ENCODE assay signal across 29 cellular contexts in the genomic region with DNA sequence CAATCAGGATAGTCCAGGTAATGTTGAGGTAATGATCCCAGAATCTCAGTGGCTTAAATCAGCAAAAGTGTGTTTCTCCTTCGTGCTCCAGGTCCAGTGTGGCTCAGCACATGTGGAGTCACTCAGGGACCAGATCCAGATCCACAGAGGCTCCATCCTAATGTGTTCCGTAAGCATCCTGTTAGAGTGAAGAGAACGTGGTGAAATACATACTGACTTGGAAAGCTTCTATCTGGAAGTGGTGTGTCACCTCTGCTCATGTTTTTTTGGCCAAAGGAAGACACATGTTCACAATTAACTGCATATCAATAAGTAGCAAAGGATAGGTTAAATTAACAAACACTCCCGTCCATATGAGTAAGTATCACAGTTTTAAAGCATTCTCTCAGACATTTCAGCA. TPM values are rescaled to one million over a fixed set of nuclear protein-coding genes. Genes with fewer than 3 reads are reported as not detected.
DNase-seq lines count a peak whose midpoint lies in the region; ATAC-seq and TF ChIP-seq lines count a peak whose summit lies in the region.
"Had no signal": no experiment of that assay in that cellular context is flagged by ENCODE, and none has a peak within 500 bp of the region (broad histone marks: within the 10 kb centered on the region; RNA-seq: fewer than 3 reads in every experiment).

No MANE protein-coding gene starts in this region.

- H3K4me3 ChIP-seq in AG04450 (ENCODE audit: low read depth, low read length) (no peak overlapping the region), Panc1 (ENCODE audit: low read depth in 2 of 2, low read length in 2 of 2) (no peak overlapping the region), fibroblast of the aortic adventitia (ENCODE audit: low read depth, low read length) (no peak overlapping the region)
- H3K4me3 ChIP-seq: BLaER1, GM23338, tibial artery, vagina had no signal

- H3K27me3 Mint-ChIP-seq in naive thymus-derived CD8-positive, alpha-beta T cell, result peaks cover 0 to 5% (median 1%) of the 10 kb centered on the region in 5 donors
- H3K27me3 Mint-ChIP-seq: central memory CD8-positive, alpha-beta T cell had no signal

- H3K4me1 Mint-ChIP-seq in naive thymus-derived CD8-positive, alpha-beta T cell, result peaks cover 0 to 2% (median 0%) of the 10 kb centered on the region in 4 donors
- H3K4me1 Mint-ChIP-seq: central memory CD8-positive, alpha-beta T cell had no signal

- no peak for ATAC-seq in Panc1
- ATAC-seq in naive thymus-derived CD8-positive, alpha-beta T cell, result no peak
- ATAC-seq: GM23338, PC-3, SK-N-SH treated with all-trans-retinoic acid at 6 μM for 48 hours had no signal

- no peaks in the 10 kb centered on the region for H3K36me3 ChIP-seq in Panc1 (ENCODE audit: control insufficient read depth, insufficient read depth, low read length)
- H3K36me3 ChIP-seq: BLaER1, tibial artery, vagina had no signal

- DNase-seq in AG04450 (ENCODE audit: low read depth, low spot score) (peak; percentile 21), GM03348 (ENCODE audit: low spot score) (peak; percentile 52), Panc1 (ENCODE audit: low read depth, low spot score) (no peak), fibroblast of the aortic adventitia (ENCODE audit: low read depth) (peak; percentile 74), NOMO-1 treated with dmso at 0.1 percent for 144 hours (lab: John Stamatoyannopoulos, UW; ENCODE audit: unreplicated experiment) (no peak), cerebellar cortex (ENCODE audit: low spot score) (no peak)
- no peak for DNase-seq in activated effector memory CD4-positive, alpha-beta T cell treated with Interleukin-2 at 50 U/mL for 16 hours
- no peak for DNase-seq in naive thymus-derived CD8-positive, alpha-beta T cell
- DNase-seq: activated CD4-positive, alpha-beta T cell treated with anti-CD3 and anti-CD28 coated beads, Interleukin-2, amount 50 U/mL, for 1 hour; activated CD4-positive, CD25-positive, alpha-beta regulatory T cell; activated gamma-delta T cell; activated T-cell treated with anti-CD3 and anti-CD28 coated beads, Interleukin-2, amount 50 U/mL, for 1 hour; MM.1S; NCI-H1417; NCI-H2029 treated with DMSO at 0.1 percent for 48 hours; NCI-H526; PC-3; Right ventricle myocardium superior; stimulated activated CD4-positive, alpha-beta T cell treated with anti-CD3 and anti-CD28 coated beads, Interleukin-12 subunit alpha, Interleukin-12 subunit beta, amount 100 ng/mL, for 4 hours; stimulated activated CD4-positive, alpha-beta T cell treated with anti-CD3 and anti-CD28 coated beads, Interleukin-2, amount 100 ng/mL, for 48 hours; tibial artery had no signal

- in situ Hi-C loops in Panc1 (cut with HindIII; ENCODE audit: low pct_unique_long_range_greater_than_20kb, low sequenced_read_pairs), result no loop called here

- H3K27ac Mint-ChIP-seq in naive thymus-derived CD8-positive, alpha-beta T cell, result no peak overlapping the region
- H3K27ac Mint-ChIP-seq: GM23338; mesothelial cell of epicardium; progenitor cell of endocrine pancreas; T-helper 1 cell treated with Interleukin-12 subunit alpha and Interleukin-12 subunit beta and Interleukin-4 antibody, amounts not matched to agents 30 μg/mL and 1 μg/mL, for 36 hours had no signal

- BruUV-seq in Panc1 (replicated peaks; lab: Mats Ljungman, UMichigan), result no TSS peak

- H3K9me3 Mint-ChIP-seq in naive thymus-derived CD8-positive, alpha-beta T cell, result no peaks in the 10 kb centered on the region
- H3K9me3 Mint-ChIP-seq: central memory CD8-positive, alpha-beta T cell; GM23338; mesothelial cell of epicardium; T-helper 1 cell treated with Interleukin-12 subunit alpha and Interleukin-12 subunit beta and Interleukin-4 antibody, amounts not matched to agents 30 μg/mL and 1 μg/mL, for 36 hours had no signal

- no peaks in the 10 kb centered on the region for H3K36me3 Mint-ChIP-seq in naive thymus-derived CD8-positive, alpha-beta T cell
- H3K36me3 Mint-ChIP-seq: mesothelial cell of epicardium had no signal

- H3K27ac ChIP-seq in AG04450 (ENCODE audit: low read depth, low read length), result no peak overlapping the region
- H3K27ac ChIP-seq in Panc1 (ENCODE audit: low read length), result peak overlapping the region; percentile 51; the same call in 1 of the 2 replicates
- H3K27ac ChIP-seq: BLaER1, tibial artery had no signal

- TF ChIP-seq CTCF in AG04450 (IDR thresholded peaks at IDR 0.05; ENCODE audit: low read depth, low read length) (no peak), Panc1 (IDR thresholded peaks at IDR 0.05) (no peak), fibroblast of the aortic adventitia (IDR thresholded peaks at IDR 0.05; ENCODE audit: insufficient read depth, low read length) (no peak)

- intact Hi-C loops in Panc1 (cut with micrococcal nuclease; ENCODE audit: unreplicated experiment), result loop anchor here (5.0 to 10.0 kb wide), 4 partner anchors 53 to 875 kb away; a partner anchor contains a TSS

- CTCF ChIA-PET in AG04450 (lab: Charles Lee), result interaction anchor here (0.6 to 4.7 kb wide), 9 partner anchors 14 to 910 kb away, joined by 3 to 59 read pairs (median 5); no protein-coding TSS in a partner anchor
- CTCF ChIA-PET in Panc1 (lab: Charles Lee), result no interaction called here

- POLR2A ChIA-PET in AG04450 (lab: Yijun Ruan, JAX) (no interaction called here), Panc1 (lab: Charles Lee) (no interaction called here)
- POLR2A ChIA-PET in naive thymus-derived CD8-positive, alpha-beta T cell (lab: Charles Lee), result no interaction called here

- H3K4me3 Mint-ChIP-seq in naive thymus-derived CD8-positive, alpha-beta T cell, result no peak overlapping the region
- H3K4me3 Mint-ChIP-seq: central memory CD8-positive, alpha-beta T cell; GM23338; mesothelial cell of epicardium; T-helper 1 cell treated with Interleukin-12 subunit alpha and Interleukin-12 subunit beta and Interleukin-4 antibody, amounts not matched to agents 30 μg/mL and 1 μg/mL, for 36 hours had no signal

- no peaks in the 10 kb centered on the region for H3K27me3 ChIP-seq in AG04450 (ENCODE audit: control insufficient read depth, insufficient read depth, low read length)
- H3K27me3 ChIP-seq in Panc1 (ENCODE audit: control insufficient read depth, insufficient read depth, low read length), result no peaks in the 10 kb centered on the region
- H3K27me3 ChIP-seq: BLaER1, tibial artery, vagina had no signal

- H3K4me1 ChIP-seq in Panc1 (ENCODE audit: control insufficient read depth, insufficient read depth, low read length), result peaks cover 15% of the 10 kb centered on the region

- no peaks in the 10 kb centered on the region for H3K9me3 ChIP-seq in AG04450 (ENCODE audit: control insufficient read depth, insufficient read depth, low read length)
- H3K9me3 ChIP-seq in Panc1 (ENCODE audit: control insufficient read depth, insufficient read depth, low read depth, low read length), result no peaks in the 10 kb centered on the region
- H3K9me3 ChIP-seq: BLaER1, tibial artery, vagina had no signal

RNA-seq across cellular contexts. Expression of a gene that starts 26.8 kb away (rescaled TPM):
- polyA plus RNA-seq in AG04450 (2011; rRNA removed), result 16.4 and 21.2 TPM in 2 replicates
- polyA minus RNA-seq in AG04450 (2011; rRNA and poly(A)+ RNA removed), result 29.7 and 31.2 TPM in 2 replicates
- total RNA-seq in Panc1 (2021; ENCODE audit: unreplicated experiment) (50.4 TPM), fibroblast of the aortic adventitia (ENCODE audit: low replicate concordance) (9.0 and 18.1 TPM in 2 replicates)
- polyA plus RNA-seq in Panc1 (2012; ENCODE audit: insufficient read length), result 37.8 TPM
- total RNA-seq in naive thymus-derived CD8-positive, alpha-beta T cell, result 10 to 100 TPM; 27.0 to 29.4 TPM
- 10 to 100 TPM; 28.5 to 40.9 (median 31.9) TPM for polyA plus RNA-seq in naive thymus-derived CD8-positive, alpha-beta T cell

Comparison
In these comparisons a context has a peak if more than half of its experiments do, and no peak if none do; other contexts are left out.
1. DNase-seq: peak in AG04450 (single experiment), GM03348 (single experiment) and fibroblast of the aortic adventitia (single experiment); none in Panc1 (single experiment), NOMO-1 treated with dmso at 0.1 percent for 144 hours (single experiment), cerebellar cortex (single experiment), activated effector memory CD4-positive, alpha-beta T cell treated with Interleukin-2 at 50 U/mL for 16 hours (single experiment) and naive thymus-derived CD8-positive, alpha-beta T cell (0 of 10).